20 cellular contexts compared by ENCODE assay signal in the genomic region with DNA sequence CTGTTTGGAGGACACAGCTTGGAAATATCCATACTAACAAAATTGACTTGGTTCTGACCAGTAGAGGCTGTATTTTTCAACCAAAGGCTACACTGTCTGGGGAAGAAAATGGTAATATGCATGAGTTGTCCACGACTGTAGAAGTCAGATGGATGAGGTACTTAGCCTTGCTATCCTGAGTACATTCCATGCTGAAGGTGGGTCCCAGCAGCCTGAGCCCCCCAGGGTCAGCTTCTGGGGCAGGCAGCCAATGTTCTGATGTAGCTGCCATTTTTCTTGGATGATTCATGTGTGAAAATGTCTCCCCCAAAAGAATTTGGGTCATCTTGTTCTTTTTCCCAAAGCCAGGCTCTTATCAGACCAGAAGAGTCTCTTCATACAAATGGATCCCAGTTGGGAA.
"Had no signal": no experiment of that assay in that cellular context is flagged by ENCODE, and none has a peak within 500 bp of the region (broad histone marks: within the 10 kb centered on the region; RNA-seq: fewer than 3 reads in every experiment).

No MANE protein-coding gene starts in this region.

- ATAC-seq: activated CD8-positive, alpha-beta T cell treated with anti-CD3 and anti-CD28 coated beads for 36 hours; activated T-cell treated with anti-CD3 and anti-CD28 coated beads, Interleukin-2, amount 50 U/mL, for 4 hours; gastroesophageal sphincter; natural killer cell; WTC11 had no signal

- H3K27ac ChIP-seq: epithelial cell of prostate, gastroesophageal sphincter, tibial nerve, vagina had no signal

- H3K4me1 ChIP-seq: vagina had no signal

- H3K27me3 Mint-ChIP-seq: activated CD8-positive, alpha-beta T cell treated with anti-CD3 and anti-CD28 coated beads for 36 hours; brain; dendritic cell treated with granulocyte-macrophage colony-stimulating factor and Interleukin-4, amounts not matched to agents 40 ng/mL and 50 ng/mL, for 4 days had no signal

- H3K27ac Mint-ChIP-seq: activated CD8-positive, alpha-beta T cell treated with anti-CD3 and anti-CD28 coated beads for 36 hours; activated naive CD4-positive, alpha-beta T cell treated with anti-CD3 and anti-CD28 coated beads, Interleukin-2, amount 50 U/mL, for 24 hours; brain; dendritic cell treated with granulocyte-macrophage colony-stimulating factor and Interleukin-4, amounts not matched to agents 40 ng/mL and 50 ng/mL, for 4 days; memory B cell; natural killer cell; WTC11 had no signal

- H3K36me3 ChIP-seq: gastroesophageal sphincter, tibial nerve, vagina had no signal

- H3K27me3 ChIP-seq: gastroesophageal sphincter, tibial nerve, vagina had no signal

- H3K9me3 Mint-ChIP-seq: activated CD8-positive, alpha-beta T cell treated with anti-CD3 and anti-CD28 coated beads for 36 hours; activated naive CD4-positive, alpha-beta T cell treated with anti-CD3 and anti-CD28 coated beads, Interleukin-2, amount 50 U/mL, for 24 hours; activated T-cell treated with anti-CD3 and anti-CD28 coated beads, Interleukin-2, amount 50 U/mL, for 4 hours; dendritic cell treated with granulocyte-macrophage colony-stimulating factor and Interleukin-4, amounts not matched to agents 40 ng/mL and 50 ng/mL, for 4 days had no signal

- H3K4me1 Mint-ChIP-seq: activated naive CD4-positive, alpha-beta T cell treated with anti-CD3 and anti-CD28 coated beads, Interleukin-2, amount 50 U/mL, for 24 hours; brain; memory B cell; natural killer cell; WTC11 had no signal

- H3K9me3 ChIP-seq: gastroesophageal sphincter, vagina had no signal

- DNase-seq: activated CD4-positive, alpha-beta T cell treated with anti-CD3 and anti-CD28 coated beads for 4 hours; activated CD8-positive, alpha-beta T cell treated with anti-CD3 and anti-CD28 coated beads for 36 hours; activated effector memory CD4-positive, alpha-beta T cell treated with Interleukin-2 at 50 U/mL for 16 hours; activated T-cell treated with anti-CD3 and anti-CD28 coated beads, Interleukin-2, amount 50 U/mL, for 4 hours; amniotic stem cell; islet precursor cell; natural killer cell; nucleus accumbens; small intestine; stimulated activated CD4-positive, alpha-beta T cell treated with anti-CD3 and anti-CD28 coated beads, Interleukin-4, amount 100 ng/mL, for 24 hours; stimulated activated naive CD4-positive, alpha-beta T cell had no signal

- H3K4me3 ChIP-seq: gastroesophageal sphincter, tibial nerve, vagina had no signal

- H3K4me3 Mint-ChIP-seq: activated CD8-positive, alpha-beta T cell treated with anti-CD3 and anti-CD28 coated beads for 36 hours; activated naive CD4-positive, alpha-beta T cell treated with anti-CD3 and anti-CD28 coated beads, Interleukin-2, amount 50 U/mL, for 24 hours; activated T-cell treated with anti-CD3 and anti-CD28 coated beads, Interleukin-2, amount 50 U/mL, for 4 hours; brain; dendritic cell treated with granulocyte-macrophage colony-stimulating factor and Interleukin-4, amounts not matched to agents 40 ng/mL and 50 ng/mL, for 4 days; memory B cell; natural killer cell; WTC11 had no signal

- H3K36me3 Mint-ChIP-seq: activated naive CD4-positive, alpha-beta T cell treated with anti-CD3 and anti-CD28 coated beads, Interleukin-2, amount 50 U/mL, for 24 hours; memory B cell had no signal
